ENCODE assay signal across 8 cellular contexts in the genomic region with DNA sequence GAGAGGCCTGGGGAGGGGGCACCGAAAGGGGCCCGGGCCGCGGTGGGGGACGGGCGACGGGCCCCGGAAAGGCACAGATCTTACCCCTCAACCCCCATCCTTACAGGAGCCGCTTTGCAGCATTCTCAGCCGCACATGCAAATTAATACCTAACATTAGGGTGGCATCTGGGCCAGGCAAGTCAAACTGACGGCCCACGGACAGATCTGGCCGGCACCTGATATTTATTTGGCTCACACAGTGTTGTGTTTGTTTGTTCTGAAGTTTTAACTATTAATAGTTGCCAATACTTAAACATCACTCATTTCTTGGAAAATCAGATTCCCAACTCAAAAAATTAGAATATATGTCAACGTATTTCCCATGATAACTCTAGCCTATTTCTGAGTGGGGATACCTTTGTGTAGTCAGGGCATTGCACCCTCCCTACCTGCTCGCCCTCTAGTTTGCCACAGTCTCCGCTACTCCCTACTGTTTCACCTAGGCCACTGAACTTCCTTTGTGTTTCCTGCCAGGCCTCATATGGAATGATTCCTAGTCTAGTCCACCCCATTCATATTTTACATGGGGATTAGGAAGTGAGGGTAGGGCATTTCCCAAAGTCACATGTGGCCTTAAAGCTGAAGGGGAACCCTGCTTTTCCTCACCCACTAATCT.
DNase-seq lines count a peak whose midpoint lies in the region; ATAC-seq lines count a peak whose summit lies in the region.

No MANE protein-coding gene starts in this region.

- H3K4me1 ChIP-seq in iPS-20b (ENCODE audit: insufficient read depth, low read length), result peaks cover 7% of the 10 kb centered on the region; the same call in 1 of the 2 replicates
- H3K4me1 ChIP-seq in subcutaneous abdominal adipose tissue (ENCODE audit: control insufficient read depth in 5 of 5, insufficient read depth in 5 of 5, low read length in 5 of 5), result peaks cover 3 to 26% (median 19%) of the 10 kb centered on the region in 5 donors

- intact Hi-C loops in activated naive CD4-positive, alpha-beta T cell treated with anti-CD3 and anti-CD28 coated beads for 36 hours (cut with micrococcal nuclease), result no loop called here
- intact Hi-C loops in activated T-helper 1 cell treated with anti-CD3 and anti-CD28 coated beads, Interleukin-12 subunit alpha, Interleukin-12 subunit beta, Interleukin-2, Interleukin-4 antibody, amounts not matched to agents 30 ng/mL and 10 ng/mL and 1 ng/mL, durations not matched to agents 14 hours and 24 hours and 36 hours (cut with micrococcal nuclease), result loop anchor here (1.0 to 2.0 kb wide), 2 partner anchors 72 to 175 kb away; a partner anchor contains a TSS

- H3K4me1 Mint-ChIP-seq in activated naive CD4-positive, alpha-beta T cell treated with anti-CD3 and anti-CD28 coated beads for 36 hours (ENCODE audit: low read depth), result peaks cover 6% of the 10 kb centered on the region
- H3K4me1 Mint-ChIP-seq in activated T-helper 1 cell treated with anti-CD3 and anti-CD28 coated beads, Interleukin-12 subunit alpha, Interleukin-12 subunit beta, Interleukin-2, Interleukin-4 antibody, amounts not matched to agents 30 ng/mL and 10 ng/mL and 1 ng/mL, durations not matched to agents 14 hours and 24 hours and 36 hours (ENCODE audit: low read depth), result peaks cover 6% of the 10 kb centered on the region

- peak overlapping the region; percentile 45 for H3K27ac ChIP-seq in iPS-20b (ENCODE audit: low read length)
- H3K27ac ChIP-seq in subcutaneous abdominal adipose tissue (ENCODE audit: low read depth, low read length), result peak overlapping the region; percentile 81

- CTCF ChIA-PET in activated naive CD4-positive, alpha-beta T cell treated with anti-CD3 and anti-CD28 coated beads for 36 hours (lab: Charles Lee), result no interaction called here

- ATAC-seq in HG03066 (IDR thresholded peaks at IDR 0.05; ENCODE audit: low read depth, unreplicated experiment), result peak; percentile 48

- H3K9me3 Mint-ChIP-seq in activated naive CD4-positive, alpha-beta T cell treated with anti-CD3 and anti-CD28 coated beads for 36 hours, result no peaks in the 10 kb centered on the region
- no peaks in the 10 kb centered on the region for H3K9me3 Mint-ChIP-seq in activated T-helper 1 cell treated with anti-CD3 and anti-CD28 coated beads, Interleukin-12 subunit alpha, Interleukin-12 subunit beta, Interleukin-2, Interleukin-4 antibody, amounts not matched to agents 30 ng/mL and 10 ng/mL and 1 ng/mL, durations not matched to agents 14 hours and 24 hours and 36 hours

- H3K9ac ChIP-seq in iPS-20b (ENCODE audit: low read depth, low read length) (peak overlapping the region; percentile 84), subcutaneous abdominal adipose tissue (ENCODE audit: low read length in 5 of 5) (peak overlapping the region in 4 of 5 donors; percentile 66 to 81 (median 71))

- H3K27me3 Mint-ChIP-seq in activated naive CD4-positive, alpha-beta T cell treated with anti-CD3 and anti-CD28 coated beads for 36 hours (ENCODE audit: low read depth), result peaks cover 2% of the 10 kb centered on the region
- peaks cover 30% of the 10 kb centered on the region for H3K27me3 Mint-ChIP-seq in activated T-helper 1 cell treated with anti-CD3 and anti-CD28 coated beads, Interleukin-12 subunit alpha, Interleukin-12 subunit beta, Interleukin-2, Interleukin-4 antibody, amounts not matched to agents 30 ng/mL and 10 ng/mL and 1 ng/mL, durations not matched to agents 14 hours and 24 hours and 36 hours (ENCODE audit: insufficient read depth)

- H3K27ac Mint-ChIP-seq in activated naive CD4-positive, alpha-beta T cell treated with anti-CD3 and anti-CD28 coated beads for 36 hours, result no peak overlapping the region
- no peak overlapping the region for H3K27ac Mint-ChIP-seq in activated T-helper 1 cell treated with anti-CD3 and anti-CD28 coated beads, Interleukin-12 subunit alpha, Interleukin-12 subunit beta, Interleukin-2, Interleukin-4 antibody, amounts not matched to agents 30 ng/mL and 10 ng/mL and 1 ng/mL, durations not matched to agents 14 hours and 24 hours and 36 hours

- H3K4me3 Mint-ChIP-seq in activated naive CD4-positive, alpha-beta T cell treated with anti-CD3 and anti-CD28 coated beads for 36 hours, result peak overlapping the region; percentile 59
- H3K4me3 Mint-ChIP-seq in activated T-helper 1 cell treated with anti-CD3 and anti-CD28 coated beads, Interleukin-12 subunit alpha, Interleukin-12 subunit beta, Interleukin-2, Interleukin-4 antibody, amounts not matched to agents 30 ng/mL and 10 ng/mL and 1 ng/mL, durations not matched to agents 14 hours and 24 hours and 36 hours, result peak overlapping the region; percentile 29

- H3K27me3 ChIP-seq in iPS-20b (ENCODE audit: insufficient read depth, low read length) (no peaks in the 10 kb centered on the region), subcutaneous abdominal adipose tissue (ENCODE audit: control insufficient read depth in 5 of 5, insufficient read depth in 4 of 5, low read length in 5 of 5) (no peaks in the 10 kb centered on the region)

- peak overlapping the region; percentile 72 for H3K4me3 ChIP-seq in iPS-20b (ENCODE audit: low read length)
- peak overlapping the region; percentile 61 to 71 (median 65) for H3K4me3 ChIP-seq in subcutaneous abdominal adipose tissue (ENCODE audit: low read depth in 1 of 5, low read length in 5 of 5)

- DNase-seq in activated naive CD4-positive, alpha-beta T cell treated with anti-CD3 and anti-CD28 coated beads for 36 hours, result no peak
- no peak for DNase-seq in activated naive CD4-positive, alpha-beta T cell treated with anti-CD3 and anti-CD28 coated beads, Interleukin-2, amount 50 U/mL, for 16 hours
- DNase-seq in activated T-helper 1 cell treated with anti-CD3 and anti-CD28 coated beads, Interleukin-12 subunit alpha, Interleukin-12 subunit beta, Interleukin-2, Interleukin-4 antibody, amounts not matched to agents 30 ng/mL and 10 ng/mL and 1 ng/mL, durations not matched to agents 14 hours and 24 hours and 36 hours (ENCODE audit: low spot score), result no peak
- no peak for DNase-seq in iPS-NIHi7 (ENCODE audit: extremely low spot score)
- DNase-seq in COR-L47 (lab: John Stamatoyannopoulos, UW), result no peak

- peaks cover 13% of the 10 kb centered on the region; the same call in 1 of the 2 replicates for H3K9me3 ChIP-seq in iPS-20b (ENCODE audit: insufficient read depth, low read depth, low read length)
- peaks cover 0 to 7% (median 0%) of the 10 kb centered on the region in 5 donors for H3K9me3 ChIP-seq in subcutaneous abdominal adipose tissue (ENCODE audit: control insufficient read depth in 5 of 5, low read length in 5 of 5)

- H3K36me3 ChIP-seq in iPS-20b (ENCODE audit: insufficient read depth, low read depth, low read length) (no peaks in the 10 kb centered on the region), subcutaneous abdominal adipose tissue (ENCODE audit: control insufficient read depth in 5 of 5, insufficient read depth in 5 of 5, low read length in 5 of 5) (no peaks in the 10 kb centered on the region)

- H3K36me3 Mint-ChIP-seq in activated naive CD4-positive, alpha-beta T cell treated with anti-CD3 and anti-CD28 coated beads for 36 hours (ENCODE audit: low read depth), result no peaks in the 10 kb centered on the region
- peaks cover 1% of the 10 kb centered on the region for H3K36me3 Mint-ChIP-seq in activated T-helper 1 cell treated with anti-CD3 and anti-CD28 coated beads, Interleukin-12 subunit alpha, Interleukin-12 subunit beta, Interleukin-2, Interleukin-4 antibody, amounts not matched to agents 30 ng/mL and 10 ng/mL and 1 ng/mL, durations not matched to agents 14 hours and 24 hours and 36 hours (ENCODE audit: low read depth)
